Comparison of ENCODE assay signal across 8 cellular contexts in the genomic region with DNA sequence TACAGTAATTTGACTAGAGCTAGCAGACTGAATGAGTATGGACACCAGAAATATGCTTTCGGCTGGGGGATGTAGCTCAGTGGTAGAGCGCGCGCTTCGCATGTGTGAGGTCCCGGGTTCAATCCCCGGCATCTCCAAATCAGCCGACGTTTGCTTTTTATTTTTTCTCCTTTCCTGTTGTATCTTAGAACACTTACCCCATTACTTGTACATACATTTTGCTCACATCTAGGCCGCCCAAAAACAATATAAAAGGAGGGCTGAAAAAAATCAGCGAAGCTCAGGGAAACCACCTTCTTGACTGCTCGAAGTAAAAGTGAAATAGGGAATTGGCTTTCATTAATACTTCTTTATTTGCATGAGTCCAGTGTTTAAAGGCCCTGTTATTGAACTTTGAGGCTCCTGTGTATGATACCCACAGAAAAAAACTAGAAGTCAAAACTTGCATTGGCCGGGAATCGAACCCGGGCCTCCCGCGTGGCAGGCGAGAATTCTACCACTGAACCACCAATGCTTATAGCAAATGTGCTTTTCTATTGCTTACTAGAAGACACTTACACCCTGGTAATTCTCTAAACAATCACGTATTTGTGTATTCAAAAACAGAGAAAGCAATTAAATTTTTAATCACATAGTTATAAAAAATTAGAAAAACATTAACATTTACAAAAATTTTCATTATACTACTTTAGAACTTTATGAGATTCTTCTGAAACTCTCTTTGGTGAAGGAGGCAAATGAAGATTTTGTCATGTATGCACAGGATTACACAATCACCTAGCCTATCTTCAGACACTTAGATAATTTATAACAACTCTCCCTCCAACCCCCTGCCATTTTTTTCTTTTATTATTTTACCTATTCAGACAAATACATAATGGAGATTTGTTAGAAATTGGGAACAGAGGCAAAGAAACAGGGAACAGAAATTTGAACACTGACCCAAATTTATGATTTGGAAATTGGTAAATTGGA. TPM values are rescaled to one million over a fixed set of nuclear protein-coding genes. Genes with fewer than 3 reads are reported as not detected.
DNase-seq lines count a peak whose midpoint lies in the region; ATAC-seq and TF ChIP-seq lines count a peak whose summit lies in the region.

No MANE protein-coding gene starts in this region.

- H3K4me2 ChIP-seq in PC-9, result peak overlapping the region; percentile 74

- 0 to 1% methylated on average over 19 of the region's 19 CpGs for WGBS in esophagus squamous epithelium, 2 donors

- peak overlapping the region; percentile 91 for H2AFZ ChIP-seq in PC-9

- no peaks in the 10 kb centered on the region for H3K27me3 ChIP-seq in PC-9 (ENCODE audit: insufficient read depth, low read depth)
- H3K27me3 ChIP-seq in esophagus squamous epithelium, result no peaks in the 10 kb centered on the region
- H3K27me3 ChIP-seq in muscle layer of duodenum (ENCODE audit: low read depth, low read length), result no peaks in the 10 kb centered on the region

- H3K27ac Mint-ChIP-seq in activated T-cell treated with anti-CD3 and anti-CD28 coated beads, Interleukin-2, amount 50 U/mL, for 72 hours, result peak overlapping the region; percentile 100

- no peak for TF ChIP-seq POLR2A in esophagus squamous epithelium (IDR thresholded peaks at IDR 0.05)

- H3K36me3 ChIP-seq in PC-9 (ENCODE audit: low read depth) (no peaks in the 10 kb centered on the region), esophagus squamous epithelium (no peaks in the 10 kb centered on the region), muscle layer of duodenum (ENCODE audit: control insufficient read depth in 1 of 2, insufficient read depth in 2 of 2, low read length in 2 of 2) (no peaks in the 10 kb centered on the region)

- H3K27me3 Mint-ChIP-seq in activated T-cell treated with anti-CD3 and anti-CD28 coated beads, Interleukin-2, amount 50 U/mL, for 72 hours (ENCODE audit: low read depth), result no peaks in the 10 kb centered on the region

- intact Hi-C loops in PC-9 (cut with micrococcal nuclease; ENCODE audit: unreplicated experiment) (loop anchor here (1.0 to 2.0 kb wide), 4 partner anchors 35 to 188 kb away; a partner anchor contains a TSS), esophagus squamous epithelium (cut with DNase I) (no loop called here)

- DNase-seq in DMS114 treated with DMSO at 0.1 percent for 48 hours (lab: John Stamatoyannopoulos, UW; ENCODE audit: unreplicated experiment), result peak; percentile 76
- peak; percentile 90 for DNase-seq in KBM-7
- DNase-seq in PC-9, result peak; percentile 60 to 63
- peak; percentile 76 to 82 for DNase-seq in activated T-cell treated with anti-CD3 and anti-CD28 coated beads, Interleukin-2, amount 50 U/mL, for 72 hours
- DNase-seq in esophagus squamous epithelium (lab: John Stamatoyannopoulos, UW), result no peak
- peak; percentile 87 for DNase-seq in stimulated activated CD8-positive, alpha-beta memory T cell treated with anti-CD3 and anti-CD28 coated beads, Interleukin-4, amount 100 ng/mL, for 48 hours

- peaks cover 0 to 4% of the 10 kb centered on the region in 2 donors for H3K36me3 Mint-ChIP-seq in activated T-cell treated with anti-CD3 and anti-CD28 coated beads, Interleukin-2, amount 50 U/mL, for 72 hours (ENCODE audit: insufficient read depth in 2 of 2)

- in situ Hi-C loops in KBM-7 (cut with MboI; ENCODE audit: low pct_unique_long_range_greater_than_20kb, low sequenced_read_pairs), result no loop called here

- peaks cover 26% of the 10 kb centered on the region for H3K4me1 ChIP-seq in PC-9 (replicated peaks; ENCODE audit: insufficient read depth)
- peaks cover 0 to 15% (median 6%) of the 10 kb centered on the region in 3 donors for H3K4me1 ChIP-seq in esophagus squamous epithelium
- no peaks in the 10 kb centered on the region for H3K4me1 ChIP-seq in muscle layer of duodenum (ENCODE audit: control insufficient read depth in 1 of 2, insufficient read depth in 2 of 2, low read length in 2 of 2)

- peaks cover 37% of the 10 kb centered on the region for H3K4me1 Mint-ChIP-seq in activated T-cell treated with anti-CD3 and anti-CD28 coated beads, Interleukin-2, amount 50 U/mL, for 72 hours (ENCODE audit: low read depth)

- CTCF ChIA-PET in PC-9 (lab: Charles Lee), result interaction anchor here (1.0 kb wide), 1 partner anchor 60 kb away, joined by 4 read pairs; no protein-coding TSS in a partner anchor

- H3K27ac ChIP-seq in PC-9 (peak overlapping the region; percentile 83), esophagus squamous epithelium (peak overlapping the region; percentile 80 to 94 (median 92)), muscle layer of duodenum (ENCODE audit: low read length) (peak overlapping the region; percentile 98)

- no peaks in the 10 kb centered on the region for H3K9me2 ChIP-seq in PC-9 (ENCODE audit: insufficient read depth)

- H3K4me3 ChIP-seq in PC-9 (peak overlapping the region; percentile 84), esophagus squamous epithelium (peak overlapping the region; percentile 53 to 89 (median 81)), muscle layer of duodenum (ENCODE audit: low read depth in 1 of 2, low read length in 2 of 2) (peak overlapping the region; percentile 90 to 94)

- POLR2A ChIA-PET in PC-9 (lab: Charles Lee; ENCODE audit: unreplicated experiment), result interaction anchor here (0.7 kb wide), 1 partner anchor 34 kb away, joined by 4 read pairs; no protein-coding TSS in a partner anchor

- ATAC-seq in GM21737 (IDR thresholded peaks at IDR 0.05; ENCODE audit: unreplicated experiment), result peak; percentile 54
- ATAC-seq in activated T-cell treated with anti-CD3 and anti-CD28 coated beads, Interleukin-2, amount 50 U/mL, for 72 hours (replicated peaks in 1 of 2), result peak; percentile 75

- H3K9me3 Mint-ChIP-seq in activated T-cell treated with anti-CD3 and anti-CD28 coated beads, Interleukin-2, amount 50 U/mL, for 72 hours, result peaks cover 0 to 1% of the 10 kb centered on the region in 2 donors

- H3K9me3 ChIP-seq in PC-9 (ENCODE audit: insufficient read depth, low read depth), result no peaks in the 10 kb centered on the region
- H3K9me3 ChIP-seq in esophagus squamous epithelium, result no peaks in the 10 kb centered on the region
- H3K9me3 ChIP-seq in muscle layer of duodenum (ENCODE audit: control insufficient read depth in 1 of 2, low read length in 2 of 2), result no peaks in the 10 kb centered on the region

- BruUV-seq in PC-9 (replicated peaks; lab: Mats Ljungman, UMichigan), result no TSS peak

- H3F3A ChIP-seq in PC-9 (ENCODE audit: insufficient read depth, low read depth), result peaks cover 33% of the 10 kb centered on the region

- H3K4me3 Mint-ChIP-seq in activated T-cell treated with anti-CD3 and anti-CD28 coated beads, Interleukin-2, amount 50 U/mL, for 72 hours, result peak overlapping the region; percentile 90 to 99

- H3K79me2 ChIP-seq in PC-9 (ENCODE audit: low read depth), result no peaks in the 10 kb centered on the region

- no peaks in the 10 kb centered on the region for H4K20me1 ChIP-seq in PC-9 (ENCODE audit: insufficient read depth)

- TF ChIP-seq CTCF in PC-9 (conservative IDR thresholded peaks at IDR 0.05), result no peak
- TF ChIP-seq CTCF in esophagus squamous epithelium (IDR thresholded peaks at IDR 0.05), result peak in 1 of 6 experiments; percentile 7

RNA-seq across cellular contexts. Expression of a gene that starts 35.2 kb away (rescaled TPM):
- total RNA-seq in PC-9 (2021), result 47.1 and 67.8 TPM in 2 replicates
- 10 to 100 TPM; 20.0 to 24.9 TPM for total RNA-seq in activated T-cell treated with anti-CD3 and anti-CD28 coated beads, Interleukin-2, amount 50 U/mL, for 72 hours
- 100 to 1,000 TPM in 2 of 4 donors, 10 to 100 TPM in 2; 67.3 to 160 (median 89.7) TPM for total RNA-seq in esophagus squamous epithelium
